In genomic region chr10:93495654-93496321, GRCh38 we compare ENCODE assay signal across 8 cellular contexts. TPM values are rescaled to one million over a fixed set of nuclear protein-coding genes. Genes with fewer than 3 reads are reported as not detected.
A peak's percentile ranks its signal among the peaks of the same experiment; 100 is the strongest.
DNase-seq lines count a peak whose midpoint lies in the region; ATAC-seq, FAIRE-seq and TF ChIP-seq lines count a peak whose summit lies in the region.

No MANE protein-coding gene starts in this region.

- no peaks in the 10 kb centered on the region for H3K9me3 ChIP-seq in BLaER1 treated with 17β-estradiol and CSF1 and Interleukin-3, amounts not matched to agents 10 nM and 100 nM (replicated peaks in 1 of 11)
- no peaks in the 10 kb centered on the region for H3K9me3 ChIP-seq in adrenal gland (replicated peaks in 1 of 3)

- no peaks in the 10 kb centered on the region for H3K36me3 Mint-ChIP-seq in immature natural killer cell
- peaks cover 28% of the 10 kb centered on the region for H3K36me3 Mint-ChIP-seq in stimulated activated effector memory CD8-positive, alpha-beta T cell treated with anti-CD3 and anti-CD28 coated beads, Interleukin-12 subunit alpha, Interleukin-12 subunit beta, amount 100 ng/mL, for 72 hours

- H3K27ac Mint-ChIP-seq in immature natural killer cell, result peak overlapping the region; percentile 25 to 78 (median 60)
- H3K27ac Mint-ChIP-seq in stimulated activated effector memory CD8-positive, alpha-beta T cell treated with anti-CD3 and anti-CD28 coated beads, Interleukin-12 subunit alpha, Interleukin-12 subunit beta, amount 100 ng/mL, for 72 hours, result peak overlapping the region; percentile 75

- no peak for TF ChIP-seq POLR2A in adrenal gland (IDR thresholded peaks at IDR 0.05)

- H4K20me1 ChIP-seq in BLaER1 treated with 17β-estradiol and CSF1 and Interleukin-3, amounts not matched to agents 10 nM and 100 nM, result 0 out of 22 replicates have a peak, but pooled peaks cover 0 to 3% (median 0%) of the 10 kb centered on the region in 11 experiments

- FAIRE-seq in GM19239 (lab: Jason Lieb, UNC), result no peak

- ATAC-seq in GM18868 (IDR thresholded peaks at IDR 0.05; ENCODE audit: unreplicated experiment), result peak; percentile 19
- ATAC-seq in HG03064 (IDR thresholded peaks at IDR 0.05; ENCODE audit: low read depth, unreplicated experiment), result peak; percentile 20
- peak; percentile 27 for ATAC-seq in stimulated activated effector memory CD8-positive, alpha-beta T cell treated with anti-CD3 and anti-CD28 coated beads, Interleukin-12 subunit alpha, Interleukin-12 subunit beta, amount 100 ng/mL, for 72 hours

- H3K36me3 ChIP-seq in BLaER1 treated with 17β-estradiol and CSF1 and Interleukin-3, amounts not matched to agents 10 nM and 100 nM, result peaks cover 0 to 17% (median 13%) of the 10 kb centered on the region in 11 experiments; a peak in 13 of 22 replicates
- no peaks in the 10 kb centered on the region for H3K36me3 ChIP-seq in adrenal gland (replicated peaks in 1 of 2)

- peak; percentile 55 for DNase-seq in NCI-H345 treated with DMSO at 0.1 percent for 48 hours (lab: John Stamatoyannopoulos, UW; ENCODE audit: unreplicated experiment)
- DNase-seq in adrenal gland, result peak in 4 of 7 donors; percentile 24 to 41 (median 32)
- DNase-seq in immature natural killer cell, result no peak
- no peak for DNase-seq in stimulated activated effector memory CD8-positive, alpha-beta T cell treated with anti-CD3 and anti-CD28 coated beads, Interleukin-12 subunit alpha, Interleukin-12 subunit beta, amount 100 ng/mL, for 72 hours (ENCODE audit: low spot score in 2 of 2)
- DNase-seq in GM19239 (ENCODE audit: insufficient read length, low spot score), result no peak

- H3K27me3 Mint-ChIP-seq in immature natural killer cell (ENCODE audit: low read depth in 3 of 3), result peaks cover 0 to 3% (median 2%) of the 10 kb centered on the region in 3 donors

- 0 out of 22 replicates have a peak, but pooled peaks cover 0 to 3% (median 0%) of the 10 kb centered on the region in 11 experiments for H3K27me3 ChIP-seq in BLaER1 treated with 17β-estradiol and CSF1 and Interleukin-3, amounts not matched to agents 10 nM and 100 nM
- no peaks in the 10 kb centered on the region for H3K27me3 ChIP-seq in adrenal gland

- H3K4me1 Mint-ChIP-seq in immature natural killer cell, result peaks cover 14 to 16% of the 10 kb centered on the region in 2 donors
- peaks cover 18% of the 10 kb centered on the region for H3K4me1 Mint-ChIP-seq in stimulated activated effector memory CD8-positive, alpha-beta T cell treated with anti-CD3 and anti-CD28 coated beads, Interleukin-12 subunit alpha, Interleukin-12 subunit beta, amount 100 ng/mL, for 72 hours

- peak overlapping the region; percentile 60 to 83 (median 77) for H3K4me3 ChIP-seq in BLaER1 treated with 17β-estradiol and CSF1 and Interleukin-3, amounts not matched to agents 10 nM and 100 nM
- H3K4me3 ChIP-seq in adrenal gland, result peak overlapping the region in 3 of 4 donors; percentile 23 to 65 (median 60)

- H3K27ac ChIP-seq in BLaER1 treated with 17β-estradiol and CSF1 and Interleukin-3, amounts not matched to agents 10 nM and 100 nM, result peak overlapping the region in 9 of 11 experiments; percentile 60 to 90 (median 82); a peak in 16 of 22 replicates
- H3K27ac ChIP-seq in adrenal gland, result peak overlapping the region in 1 of 5 donors; percentile 19

- H3K4me2 ChIP-seq in BLaER1 treated with 17β-estradiol and CSF1 and Interleukin-3, amounts not matched to agents 10 nM and 100 nM, result peak overlapping the region; percentile 76 to 91 (median 86)

- H3K4me3 Mint-ChIP-seq in immature natural killer cell, result peak overlapping the region; percentile 89 to 93 (median 92)
- H3K4me3 Mint-ChIP-seq in stimulated activated effector memory CD8-positive, alpha-beta T cell treated with anti-CD3 and anti-CD28 coated beads, Interleukin-12 subunit alpha, Interleukin-12 subunit beta, amount 100 ng/mL, for 72 hours, result peak overlapping the region; percentile 80

- peak overlapping the region; percentile 35 to 89 (median 84); a peak in 21 of 22 replicates for H3K9ac ChIP-seq in BLaER1 treated with 17β-estradiol and CSF1 and Interleukin-3, amounts not matched to agents 10 nM and 100 nM

- peaks cover 17 to 34% (median 23%) of the 10 kb centered on the region in 10 experiments for H3K4me1 ChIP-seq in BLaER1 treated with 17β-estradiol and CSF1 and Interleukin-3, amounts not matched to agents 10 nM and 100 nM
- peaks cover 0 to 4% of the 10 kb centered on the region in 2 donors for H3K4me1 ChIP-seq in adrenal gland (replicated peaks in 1 of 2)

- H3K9me3 Mint-ChIP-seq in immature natural killer cell, result no peaks in the 10 kb centered on the region
- H3K9me3 Mint-ChIP-seq in stimulated activated effector memory CD8-positive, alpha-beta T cell treated with anti-CD3 and anti-CD28 coated beads, Interleukin-12 subunit alpha, Interleukin-12 subunit beta, amount 100 ng/mL, for 72 hours, result no peaks in the 10 kb centered on the region

- WGBS in adrenal gland, 4 donors, result 1% methylated on average over 22 to 28 of the region's 28 CpGs

- intact Hi-C loops in adrenal gland (cut with DNase I), result no loop called here

- no peak for TF ChIP-seq CTCF in adrenal gland (IDR thresholded peaks at IDR 0.05)

RNA-seq across cellular contexts. Expression of gene CEP55, which starts 0.6 kb away (rescaled TPM):
- 1 to 10 TPM in 5 of 8 donors, under 1 TPM in 3; 0.66 to 2.8 (median 1.2) TPM for total RNA-seq in adrenal gland
- polyA plus RNA-seq in adrenal gland, result 1 to 10 TPM in 1 of 3 donors, under 1 TPM in 2; 0.32 to 3.2 (median 0.44) TPM
- under 1 TPM in 2 of 3 donors, not detected in 1; 0.39 to 0.83 TPM for polyA plus RNA-seq in immature natural killer cell

RNA-seq across cellular contexts. Expression of gene MYOF, which starts 13.7 kb away (rescaled TPM):
- 100 to 1,000 TPM in 1 of 8 donors, 10 to 100 TPM in 7; 36.7 to 119 (median 55.2) TPM for total RNA-seq in adrenal gland
- 10 to 100 TPM in 2 of 3 donors, 1 to 10 TPM in 1; 9.0 to 22.9 (median 10.8) TPM for polyA plus RNA-seq in adrenal gland
- polyA plus RNA-seq in immature natural killer cell, result under 1 TPM in 2 of 3 donors, not detected in 1; 0.21 to 0.33 TPM

Comparison
In these comparisons a context has a peak if more than half of its experiments do, and no peak if none do; other contexts are left out.
1. DNase-seq: peak in NCI-H345 treated with DMSO at 0.1 percent for 48 hours (single experiment) and adrenal gland (4 of 7); none in immature natural killer cell (0 of 3), stimulated activated effector memory CD8-positive, alpha-beta T cell treated with anti-CD3 and anti-CD28 coated beads, Interleukin-12 subunit alpha, Interleukin-12 subunit beta, amount 100 ng/mL, for 72 hours (0 of 2) and GM19239 (single experiment).
2. RNA of gene MYOF, which starts 13.7 kb away (polyA plus RNA-seq): 9.0 to 22.9 TPM in adrenal gland; 0.21 to 0.33 TPM in immature natural killer cell; every median in the first group is over 4 times any median in the second.
3. Peak in every context shown above with its lines, with median percentiles within 50 percentile points of each other: ATAC-seq.